Comparison of ENCODE assay signal across 19 cellular contexts in genomic region chr7:120876922-120877321, GRCh38. TPM values are rescaled to one million over a fixed set of nuclear protein-coding genes. Genes with fewer than 3 reads are reported as not detected.
DNase-seq lines count a peak whose midpoint lies in the region; TF ChIP-seq lines count a peak whose summit lies in the region.
"Had no signal": no experiment of that assay in that cellular context is flagged by ENCODE, and none has a peak within 500 bp of the region (broad histone marks: within the 10 kb centered on the region; RNA-seq: fewer than 3 reads in every experiment).

No MANE protein-coding gene starts in this region.

- peaks cover 0 to 6% of the 10 kb centered on the region in 2 experiments for H3K4me1 ChIP-seq in trophoblast cell (ENCODE audit: control insufficient read depth in 1 of 2, insufficient read depth in 2 of 2, low read length in 2 of 2)
- H3K4me1 ChIP-seq: BE2C had no signal

- CTCF ChIA-PET in activated CD4-positive, alpha-beta T cell treated with anti-CD3 and anti-CD28 coated beads, Interleukin-2, amount 10 ng/mL, durations not matched to agents 7 days and 5 days (lab: Charles Lee): no interaction called here

- TF ChIP-seq CTCF in VCaP (conservative IDR thresholded peaks at IDR 0.05): no peak
- no peak for TF ChIP-seq CTCF in dorsolateral prefrontal cortex (IDR thresholded peaks at IDR 0.05 in 54 of 56, conservative IDR thresholded peaks at IDR 0.05 in 2 of 56; ENCODE audit: low read depth in 1 of 56, partially characterized antibody in 56 of 56)

- H3K36me3 Mint-ChIP-seq in activated CD4-positive, alpha-beta T cell treated with anti-CD3 and anti-CD28 coated beads, Interleukin-2, amount 10 ng/mL, durations not matched to agents 7 days and 5 days (ENCODE audit: low read depth): no peaks in the 10 kb centered on the region
- H3K36me3 Mint-ChIP-seq: CD4-positive, CD25-positive, alpha-beta regulatory T cell had no signal

- POLR2A ChIA-PET in activated CD4-positive, alpha-beta T cell treated with anti-CD3 and anti-CD28 coated beads, Interleukin-2, amount 10 ng/mL, durations not matched to agents 7 days and 5 days (lab: Charles Lee): no interaction called here

- no peaks in the 10 kb centered on the region for H3K4me1 Mint-ChIP-seq in activated CD4-positive, alpha-beta T cell treated with anti-CD3 and anti-CD28 coated beads, Interleukin-2, amount 10 ng/mL, durations not matched to agents 7 days and 5 days
- H3K4me1 Mint-ChIP-seq: CD4-positive, CD25-positive, alpha-beta regulatory T cell had no signal

- no peak overlapping the region for H3K18ac ChIP-seq in trophoblast cell (ENCODE audit: low read length)

- H3K27me3 Mint-ChIP-seq in activated CD4-positive, alpha-beta T cell treated with anti-CD3 and anti-CD28 coated beads, Interleukin-2, amount 10 ng/mL, durations not matched to agents 7 days and 5 days: peaks cover 23% of the 10 kb centered on the region

- no peaks in the 10 kb centered on the region for H3K79me1 ChIP-seq in trophoblast cell (ENCODE audit: low read length)

- no peaks in the 10 kb centered on the region for H3K9me3 Mint-ChIP-seq in activated CD4-positive, alpha-beta T cell treated with anti-CD3 and anti-CD28 coated beads, Interleukin-2, amount 10 ng/mL, durations not matched to agents 7 days and 5 days

- no peak overlapping the region for H2AK5ac ChIP-seq in trophoblast cell (ENCODE audit: low read length)

- H3K23ac ChIP-seq in trophoblast cell (ENCODE audit: low read length): no peak overlapping the region

- H3K14ac ChIP-seq in trophoblast cell (ENCODE audit: low read length): no peak overlapping the region

- no peak overlapping the region for H3K4me3 Mint-ChIP-seq in activated CD4-positive, alpha-beta T cell treated with anti-CD3 and anti-CD28 coated beads, Interleukin-2, amount 10 ng/mL, durations not matched to agents 7 days and 5 days
- H3K4me3 Mint-ChIP-seq: CD4-positive, CD25-positive, alpha-beta regulatory T cell had no signal

- no peak overlapping the region for H2BK120ac ChIP-seq in trophoblast cell (ENCODE audit: insufficient read depth, low read length, poor library complexity)

- no peak overlapping the region for H2BK12ac ChIP-seq in trophoblast cell (ENCODE audit: low read length)

- intact Hi-C loops in dorsolateral prefrontal cortex (cut with DNase I): no loop called here

- H2AFZ ChIP-seq in trophoblast cell (ENCODE audit: insufficient read depth, low read length, poor library complexity): no peak overlapping the region

- H3K27ac ChIP-seq in VCaP: peak overlapping the region; percentile 2; the same call in 1 of the 2 replicates
- no peak overlapping the region for H3K27ac ChIP-seq in trophoblast cell (ENCODE audit: low read depth, low read length)
- no peak overlapping the region for H3K27ac ChIP-seq in dorsolateral prefrontal cortex

- no peak overlapping the region for H4K12ac ChIP-seq in trophoblast cell (ENCODE audit: low read depth, low read length)

- no peak overlapping the region for H4K8ac ChIP-seq in trophoblast cell (ENCODE audit: low read depth, low read length)

- H3K9ac ChIP-seq in trophoblast cell (ENCODE audit: low read length): no peak overlapping the region

- H3K36me3 ChIP-seq in trophoblast cell (ENCODE audit: control insufficient read depth in 1 of 2, insufficient read depth in 2 of 2, low read length in 2 of 2): no peaks in the 10 kb centered on the region
- H3K36me3 ChIP-seq: BE2C had no signal

- H3K9me3 ChIP-seq in trophoblast cell (ENCODE audit: insufficient read depth, low read depth, low read length): no peaks in the 10 kb centered on the region
- H3K9me3 ChIP-seq: BE2C had no signal

- H3K27me3 ChIP-seq in trophoblast cell (ENCODE audit: insufficient read depth, low read length): no peaks in the 10 kb centered on the region
- H3K27me3 ChIP-seq in dorsolateral prefrontal cortex: peaks cover 0 to 7% (median 0%) of the 10 kb centered on the region in 45 donors

- DNase-seq in NCI-H510A treated with DMSO at 0.1 percent for 48 hours (lab: John Stamatoyannopoulos, UW): peak; percentile 14
- DNase-seq in NCI-H510A (lab: John Stamatoyannopoulos, UW): no peak
- DNase-seq in HPDE6-E6E7 (ENCODE audit: extremely low spot score): peak; percentile 17
- DNase-seq in trophoblast cell: peak; percentile 24 to 87
- no peak for DNase-seq in dorsolateral prefrontal cortex
- DNase-seq in epidermal melanocyte (ENCODE audit: insufficient read length, low spot score): no peak
- no peak for DNase-seq in activated CD4-positive, alpha-beta T cell treated with anti-CD3 and anti-CD28 coated beads, Interleukin-2, amount 10 ng/mL, durations not matched to agents 7 days and 5 days
- DNase-seq: BE2C; CD4-positive, CD25-positive, alpha-beta regulatory T cell; COR-L47; DMS 273 treated with DMSO at 0.1 percent for 48 hours; GDM1; Kasumi-1; NCI-H1092 treated with DMSO at 0.1 percent for 48 hours; NCI-H446; NCI-H774; SHP77 treated with DMSO at 0.1 percent for 48 hours had no signal

- no peak overlapping the region for H3K4ac ChIP-seq in trophoblast cell (ENCODE audit: low read depth, low read length)

- no peak overlapping the region for H3K27ac Mint-ChIP-seq in activated CD4-positive, alpha-beta T cell treated with anti-CD3 and anti-CD28 coated beads, Interleukin-2, amount 10 ng/mL, durations not matched to agents 7 days and 5 days
- H3K27ac Mint-ChIP-seq: CD4-positive, CD25-positive, alpha-beta regulatory T cell had no signal

- H2BK5ac ChIP-seq in trophoblast cell (ENCODE audit: low read depth, low read length, poor library complexity): no peak overlapping the region

- WGBS in trophoblast cell (ENCODE audit: extremely low coverage, insufficient coverage, insufficient read length): no CpG with 5 or more reads among the region's 2 CpGs

- no peak overlapping the region for H3K4me2 ChIP-seq in trophoblast cell (ENCODE audit: low read length)

- no peaks in the 10 kb centered on the region for H3K79me2 ChIP-seq in trophoblast cell (ENCODE audit: control insufficient read depth, insufficient read depth, low read length, poor library complexity)

- H4K91ac ChIP-seq in trophoblast cell (ENCODE audit: low read depth, low read length): no peak overlapping the region

- H3K4me3 ChIP-seq in trophoblast cell (ENCODE audit: low read depth, low read length) (no peak overlapping the region), dorsolateral prefrontal cortex (no peak overlapping the region)

RNA-seq across cellular contexts. Expression of gene TSPAN12, which starts 19.0 kb away (rescaled TPM):
- 12.7 and 13.2 TPM in 2 replicates for polyA plus RNA-seq in trophoblast cell (2013)
- total RNA-seq in dorsolateral prefrontal cortex: 10 to 100 TPM in 1 of 120 experiments, 1 to 10 TPM in 119; 1.6 to 13.4 (median 4.7) TPM
- not detected for total RNA-seq in activated CD4-positive, alpha-beta T cell treated with anti-CD3 and anti-CD28 coated beads, Interleukin-2, amount 10 ng/mL, durations not matched to agents 7 days and 5 days
- total RNA-seq: CD4-positive, CD25-positive, alpha-beta regulatory T cell; OCI-LY7 had no signal

Comparison
In these comparisons a context has a peak if more than half of its experiments do, and no peak if none do; other contexts are left out.
1. DNase-seq: peak in NCI-H510A treated with DMSO at 0.1 percent for 48 hours (single experiment), HPDE6-E6E7 (single experiment) and trophoblast cell (2 of 2); none in NCI-H510A (single experiment), dorsolateral prefrontal cortex (0 of 10), epidermal melanocyte (single experiment) and activated CD4-positive, alpha-beta T cell treated with anti-CD3 and anti-CD28 coated beads, Interleukin-2, amount 10 ng/mL, durations not matched to agents 7 days and 5 days (single experiment).